Comparison of ENCODE assay signal across 14 cellular contexts in the genomic region with DNA sequence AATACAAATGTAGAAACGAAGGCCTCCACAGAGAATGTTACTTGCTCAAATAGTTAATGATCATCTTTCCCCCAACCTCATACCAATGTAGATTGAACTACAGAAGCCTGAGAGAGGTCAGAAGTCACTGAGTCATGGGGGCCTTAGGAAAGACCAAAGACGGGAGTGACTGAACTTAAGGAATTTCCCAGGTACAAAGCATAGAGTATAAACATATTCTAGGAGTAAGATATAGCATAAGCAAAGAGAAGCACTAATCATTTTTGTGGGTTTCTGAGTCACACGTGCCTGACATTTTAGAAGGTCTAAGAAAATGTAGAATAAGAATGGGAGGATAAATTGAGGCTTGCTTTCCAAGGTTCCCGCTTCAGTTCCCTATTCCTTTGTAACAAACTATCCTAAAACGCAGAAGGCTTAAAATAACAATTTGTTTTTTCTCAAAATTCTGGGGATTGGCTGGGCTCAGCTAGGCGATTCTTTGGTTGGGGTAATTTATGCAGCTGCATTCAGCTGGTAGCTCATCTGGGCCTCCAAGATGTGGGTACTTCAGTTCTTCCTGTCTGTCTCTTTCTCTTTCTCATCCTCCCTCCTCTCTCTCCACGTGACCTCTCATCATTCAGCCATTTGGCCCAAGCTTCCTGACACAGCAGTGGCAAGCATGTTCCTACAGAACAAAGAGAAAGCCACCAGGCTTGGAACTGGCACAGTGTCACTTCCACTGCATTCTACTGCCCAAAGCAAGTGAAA.
DNase-seq lines count a peak whose midpoint lies in the region; ATAC-seq and TF ChIP-seq lines count a peak whose summit lies in the region.
"Had no signal": no experiment of that assay in that cellular context is flagged by ENCODE, and none has a peak within 500 bp of the region (broad histone marks: within the 10 kb centered on the region; RNA-seq: fewer than 3 reads in every experiment).

No MANE protein-coding gene starts in this region.

- H3K4me1 Mint-ChIP-seq in CD4-positive, alpha-beta T cell (ENCODE audit: low read depth) = peaks cover 80% of the 10 kb centered on the region
- peaks cover 29% of the 10 kb centered on the region for H3K4me1 Mint-ChIP-seq in activated T-helper 2 cell treated with anti-CD3 and anti-CD28 coated beads, Interferon-gamma antibody, Interleukin-2, Interleukin-4, amounts not matched to agents 10 μg/mL and 5 μg/mL and 100 μg/mL, durations not matched to agents 14 hours and 24 hours and 36 hours (ENCODE audit: low read depth)

- H3K27ac Mint-ChIP-seq in CD4-positive, alpha-beta T cell = peak overlapping the region; percentile 59
- H3K27ac Mint-ChIP-seq in activated T-helper 2 cell treated with anti-CD3 and anti-CD28 coated beads, Interferon-gamma antibody, Interleukin-2, Interleukin-4, amounts not matched to agents 10 μg/mL and 5 μg/mL and 100 μg/mL, durations not matched to agents 14 hours and 24 hours and 36 hours = peak overlapping the region; percentile 91
- H3K27ac Mint-ChIP-seq: WTC11 had no signal

- no peaks in the 10 kb centered on the region for H3K27me3 Mint-ChIP-seq in CD4-positive, alpha-beta T cell
- no peaks in the 10 kb centered on the region for H3K27me3 Mint-ChIP-seq in activated T-helper 2 cell treated with anti-CD3 and anti-CD28 coated beads, Interferon-gamma antibody, Interleukin-2, Interleukin-4, amounts not matched to agents 10 μg/mL and 5 μg/mL and 100 μg/mL, durations not matched to agents 14 hours and 24 hours and 36 hours (ENCODE audit: low read depth)

- peaks cover 78% of the 10 kb centered on the region for H3K36me3 Mint-ChIP-seq in CD4-positive, alpha-beta T cell (ENCODE audit: low read depth)
- peaks cover 52% of the 10 kb centered on the region for H3K36me3 Mint-ChIP-seq in activated T-helper 2 cell treated with anti-CD3 and anti-CD28 coated beads, Interferon-gamma antibody, Interleukin-2, Interleukin-4, amounts not matched to agents 10 μg/mL and 5 μg/mL and 100 μg/mL, durations not matched to agents 14 hours and 24 hours and 36 hours (ENCODE audit: low read depth)

- ATAC-seq in CD4-positive, alpha-beta T cell (ENCODE audit: poor library complexity) = no peak
- ATAC-seq in GM21447 (IDR thresholded peaks at IDR 0.05; ENCODE audit: unreplicated experiment) (no peak), GM21723 (IDR thresholded peaks at IDR 0.05; ENCODE audit: unreplicated experiment) (no peak)
- ATAC-seq: SK-N-SH treated with all-trans-retinoic acid at 6 μM for 48 hours, WTC11 had no signal

- intact Hi-C loops in CD4-positive, alpha-beta T cell (cut with DNase I, micrococcal nuclease) = no loop called here
- intact Hi-C loops in activated T-helper 2 cell treated with anti-CD3 and anti-CD28 coated beads, Interferon-gamma antibody, Interleukin-2, Interleukin-4, amounts not matched to agents 10 μg/mL and 5 μg/mL and 100 μg/mL, durations not matched to agents 14 hours and 24 hours and 36 hours (cut with micrococcal nuclease) = loop anchor here (2.0 kb wide), 1 partner anchor 14 kb away; no protein-coding TSS in a partner anchor

- no peak overlapping the region for H3K4me3 Mint-ChIP-seq in CD4-positive, alpha-beta T cell
- H3K4me3 Mint-ChIP-seq in activated T-helper 2 cell treated with anti-CD3 and anti-CD28 coated beads, Interferon-gamma antibody, Interleukin-2, Interleukin-4, amounts not matched to agents 10 μg/mL and 5 μg/mL and 100 μg/mL, durations not matched to agents 14 hours and 24 hours and 36 hours (ENCODE audit: low read depth) = no peak overlapping the region
- H3K4me3 Mint-ChIP-seq: nephron, WTC11 had no signal

- no peak overlapping the region for H3K27ac ChIP-seq in CD4-positive, alpha-beta T cell (ENCODE audit: low read depth, low read length)

- TF ChIP-seq CTCF in CD4-positive, alpha-beta T cell (IDR thresholded peaks at IDR 0.05) = no peak

- POLR2A ChIA-PET in CD4-positive, alpha-beta T cell (lab: Charles Lee) = interaction anchor here (0.9 kb wide), 1 partner anchor 30 kb away, joined by 3 read pairs; no protein-coding TSS in a partner anchor

- no peak for DNase-seq in CD4-positive, alpha-beta T cell
- DNase-seq in ELR (ENCODE audit: low read depth) (peak; percentile 89), kidney glomerular epithelial cell (lab: John Stamatoyannopoulos, UW) (peak; percentile 94), HuH-7.5 (ENCODE audit: low spot score) (no peak), NCI-H1048 (lab: John Stamatoyannopoulos, UW) (no peak)
- no peak for DNase-seq in activated T-helper 2 cell treated with anti-CD3 and anti-CD28 coated beads, Interferon-gamma antibody, Interleukin-2, Interleukin-4, amounts not matched to agents 10 μg/mL and 5 μg/mL and 100 μg/mL, durations not matched to agents 14 hours and 24 hours and 36 hours (ENCODE audit: low spot score)
- DNase-seq: COR-L47, NCI-H1694, NCI-H774 had no signal

- peaks cover 2% of the 10 kb centered on the region for H3K9me3 Mint-ChIP-seq in CD4-positive, alpha-beta T cell
- peaks cover 14% of the 10 kb centered on the region for H3K9me3 Mint-ChIP-seq in activated T-helper 2 cell treated with anti-CD3 and anti-CD28 coated beads, Interferon-gamma antibody, Interleukin-2, Interleukin-4, amounts not matched to agents 10 μg/mL and 5 μg/mL and 100 μg/mL, durations not matched to agents 14 hours and 24 hours and 36 hours

- H3K27me3 ChIP-seq in CD4-positive, alpha-beta T cell (ENCODE audit: control insufficient read depth, insufficient read depth, low read length) = no peaks in the 10 kb centered on the region

- CTCF ChIA-PET in CD4-positive, alpha-beta T cell (lab: Charles Lee) = no interaction called here

- H3K9me3 ChIP-seq in CD4-positive, alpha-beta T cell (ENCODE audit: control insufficient read depth, low read length) = no peaks in the 10 kb centered on the region

Comparison
In these comparisons a context has a peak if more than half of its experiments do, and no peak if none do; other contexts are left out.
1. DNase-seq: peak in ELR (single experiment) and kidney glomerular epithelial cell (single experiment); none in CD4-positive, alpha-beta T cell (0 of 10), activated T-helper 2 cell treated with anti-CD3 and anti-CD28 coated beads, Interferon-gamma antibody, Interleukin-2, Interleukin-4, amounts not matched to agents 10 μg/mL and 5 μg/mL and 100 μg/mL, durations not matched to agents 14 hours and 24 hours and 36 hours (single experiment), HuH-7.5 (single experiment) and NCI-H1048 (single experiment).